Comparison of ENCODE assay signal across 8 cellular contexts in genomic region chr6:34115396-34116314, GRCh38. TPM values are rescaled to one million over a fixed set of nuclear protein-coding genes. Genes with fewer than 3 reads are reported as not detected.
DNase-seq lines count a peak whose midpoint lies in the region; ATAC-seq, FAIRE-seq and TF ChIP-seq lines count a peak whose summit lies in the region.
"Had no signal": no experiment of that assay in that cellular context is flagged by ENCODE, and none has a peak within 500 bp of the region (broad histone marks: within the 10 kb centered on the region; RNA-seq: fewer than 3 reads in every experiment).

No MANE protein-coding gene starts in this region.

- FAIRE-seq in GM12892 (lab: Jason Lieb, UNC): no peak

- no peaks in the 10 kb centered on the region for H3K9me3 Mint-ChIP-seq in neural crest cell

- no peak overlapping the region for H3K4me3 Mint-ChIP-seq in neural crest cell

- no peak overlapping the region for H3K27ac Mint-ChIP-seq in neural crest cell (ENCODE audit: unreplicated experiment)

- no peak for TF ChIP-seq CTCF in neural crest cell (conservative IDR thresholded peaks at IDR 0.05)

- H3K36me3 Mint-ChIP-seq in neural crest cell (ENCODE audit: low read depth): no peaks in the 10 kb centered on the region

- peaks cover 58% of the 10 kb centered on the region for H3K27me3 Mint-ChIP-seq in neural crest cell (ENCODE audit: low read depth)

- ATAC-seq in GM18520 (IDR thresholded peaks at IDR 0.05; ENCODE audit: unreplicated experiment) (no peak), HG03457 (IDR thresholded peaks at IDR 0.05; ENCODE audit: unreplicated experiment) (no peak)

- H3K4me1 Mint-ChIP-seq in neural crest cell: no peaks in the 10 kb centered on the region

- no peak for TF ChIP-seq POLR2A in GM12892 (IDR thresholded peaks at IDR 0.05; ENCODE audit: low read depth, low read length)

- DNase-seq in GM12892 (ENCODE audit: insufficient read length) (peak; percentile 45), M059J (ENCODE audit: low read depth) (peak; percentile 38), dermis blood vessel endothelial cell (peak; percentile 39), neural crest cell (ENCODE audit: low read depth, low spot score) (peak; percentile 53), NCI-H1417 (lab: John Stamatoyannopoulos, UW) (no peak)
- DNase-seq: HCEC 1CT had no signal

RNA-seq across cellular contexts. Expression of gene GRM4, which starts 30.2 kb away (rescaled TPM):
- polyA plus RNA-seq in GM12892 (2012; ENCODE audit: missing spikeins): not detected
- not detected in 2 replicates for total RNA-seq in M059J (2014; rRNA removed; shearing (Covaris generic))
- total RNA-seq in dermis blood vessel endothelial cell: not detected in 2 replicates
- total RNA-seq in neural crest cell: not detected in 2 replicates

Comparison
In these comparisons a context has a peak if more than half of its experiments do, and no peak if none do; other contexts are left out.
1. DNase-seq: peak in GM12892 (single experiment), M059J (single experiment), dermis blood vessel endothelial cell (single experiment) and neural crest cell (single experiment); none in NCI-H1417 (0 of 3).